In the genomic region with DNA sequence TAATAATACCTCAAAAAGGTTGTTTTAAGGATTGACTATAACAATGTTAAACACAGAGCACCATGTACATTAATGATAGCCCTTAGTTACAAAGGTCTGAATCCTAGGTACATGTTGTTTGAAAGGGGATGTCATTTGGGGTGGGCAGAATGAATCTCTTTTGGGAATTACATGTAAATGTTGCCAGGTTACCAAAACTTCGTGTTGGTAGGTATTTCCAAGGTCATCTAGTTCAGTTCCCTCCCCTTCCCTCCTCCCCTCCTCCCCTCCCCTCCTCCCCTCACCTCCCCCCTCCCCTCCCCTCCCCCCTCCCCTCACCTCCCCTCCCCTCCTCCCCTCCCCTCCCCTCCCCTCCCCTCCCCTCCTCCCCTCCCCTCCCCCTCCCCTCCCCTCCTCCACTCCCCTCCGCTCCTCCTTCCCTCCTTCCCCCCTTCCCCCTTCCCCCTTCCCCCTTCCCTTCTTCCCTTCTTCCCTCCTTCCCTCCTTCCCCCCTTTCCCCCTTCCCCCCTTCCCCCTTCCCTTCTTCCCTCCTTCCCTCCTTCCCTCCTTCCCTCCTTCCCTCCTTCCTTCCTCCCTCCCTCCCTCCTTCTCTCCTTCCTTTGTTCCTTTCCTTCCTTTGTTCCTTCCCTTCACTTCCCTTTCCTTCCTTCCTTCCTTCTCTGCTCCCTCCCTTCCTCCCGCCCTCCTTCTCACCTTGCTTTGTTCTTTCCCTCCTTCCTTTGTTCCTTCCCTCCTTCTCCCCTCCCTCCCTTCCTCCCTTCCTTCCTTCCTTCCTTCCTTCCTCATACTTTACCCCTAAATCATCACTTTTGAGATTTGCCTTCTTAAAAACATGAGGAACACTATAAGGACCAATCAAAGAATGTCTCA, we compare ENCODE assay signal across 18 cellular contexts. TPM values are rescaled to one million over a fixed set of nuclear protein-coding genes. Genes with fewer than 3 reads are reported as not detected.
A peak's percentile ranks its signal among the peaks of the same experiment; 100 is the strongest.
DNase-seq lines count a peak whose midpoint lies in the region; ATAC-seq, FAIRE-seq and TF ChIP-seq lines count a peak whose summit lies in the region.
"Had no signal": no experiment of that assay in that cellular context is flagged by ENCODE, and none has a peak within 500 bp of the region (broad histone marks: within the 10 kb centered on the region; RNA-seq: fewer than 3 reads in every experiment).

No MANE protein-coding gene starts in this region.

- H3K4me1 Mint-ChIP-seq in activated naive CD4-positive, alpha-beta T cell treated with anti-CD3 and anti-CD28 coated beads for 36 hours (ENCODE audit: low read depth), result peaks cover 20% of the 10 kb centered on the region
- H3K4me1 Mint-ChIP-seq in activated T-helper 2 cell treated with anti-CD3 and anti-CD28 coated beads, Interferon-gamma antibody, Interleukin-2, Interleukin-4, amounts not matched to agents 10 μg/mL and 5 μg/mL and 100 μg/mL, durations not matched to agents 14 hours and 24 hours and 36 hours (ENCODE audit: low read depth), result peaks cover 13% of the 10 kb centered on the region
- peaks cover 34% of the 10 kb centered on the region for H3K4me1 Mint-ChIP-seq in stimulated activated effector memory CD8-positive, alpha-beta T cell treated with anti-CD3 and anti-CD28 coated beads, Interleukin-12 subunit alpha, Interleukin-12 subunit beta, amount 100 ng/mL, for 72 hours

- H3K27ac ChIP-seq in PC-3 (ENCODE audit: low read length), result no peak overlapping the region
- H3K27ac ChIP-seq: KMS-11, Peyer's patch had no signal

- no peak for DNase-seq in activated naive CD4-positive, alpha-beta T cell treated with anti-CD3 and anti-CD28 coated beads for 36 hours
- DNase-seq in activated naive CD4-positive, alpha-beta T cell (lab: John Stamatoyannopoulos, UW), result no peak
- DNase-seq in H54 (ENCODE audit: insufficient read length, low spot score) (no peak), T-helper 9 cell (no peak), PC-3 (no peak)
- no peak for DNase-seq in activated T-helper 2 cell treated with anti-CD3 and anti-CD28 coated beads, Interferon-gamma antibody, Interleukin-2, Interleukin-4, amounts not matched to agents 10 μg/mL and 5 μg/mL and 100 μg/mL, durations not matched to agents 14 hours and 24 hours and 36 hours (ENCODE audit: low spot score)
- no peak for DNase-seq in stimulated activated effector memory CD8-positive, alpha-beta T cell treated with anti-CD3 and anti-CD28 coated beads, Interleukin-12 subunit alpha, Interleukin-12 subunit beta, amount 100 ng/mL, for 72 hours (ENCODE audit: low spot score in 2 of 2)
- DNase-seq: BE2C; CD8-positive, alpha-beta T cell; GF-D8; MG63; NCI-H1930; NCI-H2171; NCI-H510A; Peyer's patch; SHP77 had no signal

- TF ChIP-seq CTCF in PC-3 (conservative IDR thresholded peaks at IDR 0.05; ENCODE audit: low read depth, low read length), result no peak

- CTCF ChIA-PET in activated naive CD4-positive, alpha-beta T cell treated with anti-CD3 and anti-CD28 coated beads for 36 hours (lab: Charles Lee), result interaction anchor here (0.6 to 1.3 kb wide), 2 partner anchors 17 to 284 kb away, joined by 5 read pairs; no protein-coding TSS in a partner anchor
- CTCF ChIA-PET in PC-3 (lab: Charles Lee), result no interaction called here

- POLR2A ChIA-PET in PC-3 (lab: Charles Lee; ENCODE audit: unreplicated experiment), result no interaction called here

- no peak overlapping the region for H3K4me3 ChIP-seq in PC-3 (ENCODE audit: low read length)
- H3K4me3 ChIP-seq: MG63, Peyer's patch had no signal

- TF ChIP-seq POLR2A in H54 (IDR thresholded peaks at IDR 0.05; ENCODE audit: low read depth, low read length), result no peak

- H3K36me3 ChIP-seq in PC-3 (ENCODE audit: low read depth, low read length), result no peaks in the 10 kb centered on the region
- H3K36me3 ChIP-seq: BE2C, Peyer's patch had no signal

- H3F3A ChIP-seq in PC-3 (ENCODE audit: low read length, unreplicated experiment), result no peaks in the 10 kb centered on the region

- no peaks in the 10 kb centered on the region for H3K27me3 ChIP-seq in PC-3 (ENCODE audit: low read length)
- H3K27me3 ChIP-seq: BE2C, MG63, Peyer's patch had no signal

- no peaks in the 10 kb centered on the region for H3K4me1 ChIP-seq in PC-3 (ENCODE audit: insufficient read depth, low read length)
- H3K4me1 ChIP-seq: BE2C, Peyer's patch had no signal

- H3K9me3 Mint-ChIP-seq in activated naive CD4-positive, alpha-beta T cell treated with anti-CD3 and anti-CD28 coated beads for 36 hours, result no peaks in the 10 kb centered on the region
- no peaks in the 10 kb centered on the region for H3K9me3 Mint-ChIP-seq in activated T-helper 2 cell treated with anti-CD3 and anti-CD28 coated beads, Interferon-gamma antibody, Interleukin-2, Interleukin-4, amounts not matched to agents 10 μg/mL and 5 μg/mL and 100 μg/mL, durations not matched to agents 14 hours and 24 hours and 36 hours
- no peaks in the 10 kb centered on the region for H3K9me3 Mint-ChIP-seq in stimulated activated effector memory CD8-positive, alpha-beta T cell treated with anti-CD3 and anti-CD28 coated beads, Interleukin-12 subunit alpha, Interleukin-12 subunit beta, amount 100 ng/mL, for 72 hours
- H3K9me3 Mint-ChIP-seq: CD8-positive, alpha-beta T cell had no signal

- no peaks in the 10 kb centered on the region for H3K79me2 ChIP-seq in PC-3 (ENCODE audit: low read length)

- no peaks in the 10 kb centered on the region for H3K9me2 ChIP-seq in PC-3 (replicated peaks; ENCODE audit: low read length)

- peaks cover 1% of the 10 kb centered on the region for H3K36me3 Mint-ChIP-seq in activated naive CD4-positive, alpha-beta T cell treated with anti-CD3 and anti-CD28 coated beads for 36 hours (ENCODE audit: low read depth)
- peaks cover 6% of the 10 kb centered on the region for H3K36me3 Mint-ChIP-seq in activated T-helper 2 cell treated with anti-CD3 and anti-CD28 coated beads, Interferon-gamma antibody, Interleukin-2, Interleukin-4, amounts not matched to agents 10 μg/mL and 5 μg/mL and 100 μg/mL, durations not matched to agents 14 hours and 24 hours and 36 hours (ENCODE audit: low read depth)
- H3K36me3 Mint-ChIP-seq in stimulated activated effector memory CD8-positive, alpha-beta T cell treated with anti-CD3 and anti-CD28 coated beads, Interleukin-12 subunit alpha, Interleukin-12 subunit beta, amount 100 ng/mL, for 72 hours, result peaks cover 6% of the 10 kb centered on the region

- H3K9ac ChIP-seq in PC-3 (ENCODE audit: low read length), result no peak overlapping the region
- H3K9ac ChIP-seq: KMS-11 had no signal

- peak overlapping the region; percentile 4 for H3K4me3 Mint-ChIP-seq in activated naive CD4-positive, alpha-beta T cell treated with anti-CD3 and anti-CD28 coated beads for 36 hours
- H3K4me3 Mint-ChIP-seq in activated T-helper 2 cell treated with anti-CD3 and anti-CD28 coated beads, Interferon-gamma antibody, Interleukin-2, Interleukin-4, amounts not matched to agents 10 μg/mL and 5 μg/mL and 100 μg/mL, durations not matched to agents 14 hours and 24 hours and 36 hours (ENCODE audit: low read depth), result no peak overlapping the region
- H3K4me3 Mint-ChIP-seq in stimulated activated effector memory CD8-positive, alpha-beta T cell treated with anti-CD3 and anti-CD28 coated beads, Interleukin-12 subunit alpha, Interleukin-12 subunit beta, amount 100 ng/mL, for 72 hours, result peak overlapping the region; percentile 52
- H3K4me3 Mint-ChIP-seq: CD8-positive, alpha-beta T cell had no signal

- H4K20me1 ChIP-seq in PC-3 (ENCODE audit: low read length), result no peaks in the 10 kb centered on the region

- no peak overlapping the region for H3K4me2 ChIP-seq in PC-3 (ENCODE audit: low read length)
- H3K4me2 ChIP-seq: KMS-11 had no signal

- H3K9me3 ChIP-seq in PC-3 (ENCODE audit: low read length), result no peaks in the 10 kb centered on the region
- H3K9me3 ChIP-seq: BE2C, MG63, Peyer's patch had no signal

- FAIRE-seq in H54 (lab: Jason Lieb, UNC), result peak; percentile 50
- FAIRE-seq: GM19239 had no signal

- ATAC-seq in stimulated activated effector memory CD8-positive, alpha-beta T cell treated with anti-CD3 and anti-CD28 coated beads, Interleukin-12 subunit alpha, Interleukin-12 subunit beta, amount 100 ng/mL, for 72 hours, result no peak
- ATAC-seq in PC-3, result no peak
- ATAC-seq: CD8-positive, alpha-beta T cell had no signal

- no TSS peak for BruUV-seq in PC-3 (replicated peaks; lab: Mats Ljungman, UMichigan)

- intact Hi-C loops in activated naive CD4-positive, alpha-beta T cell treated with anti-CD3 and anti-CD28 coated beads for 36 hours (cut with micrococcal nuclease), result loop anchor here (10.0 kb wide), 1 partner anchor 1540 kb away; the partner anchor contains the start of genes BBIP1 and SHOC2
- intact Hi-C loops in activated T-helper 2 cell treated with anti-CD3 and anti-CD28 coated beads, Interferon-gamma antibody, Interleukin-2, Interleukin-4, amounts not matched to agents 10 μg/mL and 5 μg/mL and 100 μg/mL, durations not matched to agents 14 hours and 24 hours and 36 hours (cut with micrococcal nuclease), result no loop called here
- intact Hi-C loops in PC-3 (cut with micrococcal nuclease), result no loop called here

- H3K27me3 Mint-ChIP-seq in activated naive CD4-positive, alpha-beta T cell treated with anti-CD3 and anti-CD28 coated beads for 36 hours (ENCODE audit: low read depth), result no peaks in the 10 kb centered on the region
- no peaks in the 10 kb centered on the region for H3K27me3 Mint-ChIP-seq in activated T-helper 2 cell treated with anti-CD3 and anti-CD28 coated beads, Interferon-gamma antibody, Interleukin-2, Interleukin-4, amounts not matched to agents 10 μg/mL and 5 μg/mL and 100 μg/mL, durations not matched to agents 14 hours and 24 hours and 36 hours (ENCODE audit: low read depth)

- H3K27ac Mint-ChIP-seq in activated naive CD4-positive, alpha-beta T cell treated with anti-CD3 and anti-CD28 coated beads for 36 hours, result peak overlapping the region; percentile 89
- peak overlapping the region; percentile 69 for H3K27ac Mint-ChIP-seq in activated T-helper 2 cell treated with anti-CD3 and anti-CD28 coated beads, Interferon-gamma antibody, Interleukin-2, Interleukin-4, amounts not matched to agents 10 μg/mL and 5 μg/mL and 100 μg/mL, durations not matched to agents 14 hours and 24 hours and 36 hours
- peak overlapping the region; percentile 98 for H3K27ac Mint-ChIP-seq in stimulated activated effector memory CD8-positive, alpha-beta T cell treated with anti-CD3 and anti-CD28 coated beads, Interleukin-12 subunit alpha, Interleukin-12 subunit beta, amount 100 ng/mL, for 72 hours
- H3K27ac Mint-ChIP-seq: CD8-positive, alpha-beta T cell had no signal

- H2AFZ ChIP-seq in PC-3 (ENCODE audit: low read length), result no peak overlapping the region

RNA-seq across cellular contexts. Expression of gene VTI1A, which starts 8.1 kb away (rescaled TPM):
- total RNA-seq in activated naive CD4-positive, alpha-beta T cell treated with anti-CD3 and anti-CD28 coated beads for 36 hours, result 10 to 100 TPM; 24.9 to 28.4 TPM
- 33.6 and 39.5 TPM in 2 replicates for total RNA-seq in activated T-helper 2 cell treated with anti-CD3 and anti-CD28 coated beads, Interferon-gamma antibody, Interleukin-2, Interleukin-4, amounts not matched to agents 10 μg/mL and 5 μg/mL and 100 μg/mL, durations not matched to agents 14 hours and 24 hours and 36 hours
- 18.1 and 33.1 TPM in 2 replicates for total RNA-seq in PC-3 (2014; rRNA removed)

RNA-seq across cellular contexts. Expression of gene ZDHHC6, which starts 8.4 kb away (rescaled TPM):
- 10 to 100 TPM; 37.8 to 39.0 TPM for total RNA-seq in activated naive CD4-positive, alpha-beta T cell treated with anti-CD3 and anti-CD28 coated beads for 36 hours
- total RNA-seq in activated T-helper 2 cell treated with anti-CD3 and anti-CD28 coated beads, Interferon-gamma antibody, Interleukin-2, Interleukin-4, amounts not matched to agents 10 μg/mL and 5 μg/mL and 100 μg/mL, durations not matched to agents 14 hours and 24 hours and 36 hours, result 42.9 and 43.2 TPM in 2 replicates
- 12.6 and 17.7 TPM in 2 replicates for total RNA-seq in PC-3 (2014; rRNA removed)
